In the genomic region with DNA sequence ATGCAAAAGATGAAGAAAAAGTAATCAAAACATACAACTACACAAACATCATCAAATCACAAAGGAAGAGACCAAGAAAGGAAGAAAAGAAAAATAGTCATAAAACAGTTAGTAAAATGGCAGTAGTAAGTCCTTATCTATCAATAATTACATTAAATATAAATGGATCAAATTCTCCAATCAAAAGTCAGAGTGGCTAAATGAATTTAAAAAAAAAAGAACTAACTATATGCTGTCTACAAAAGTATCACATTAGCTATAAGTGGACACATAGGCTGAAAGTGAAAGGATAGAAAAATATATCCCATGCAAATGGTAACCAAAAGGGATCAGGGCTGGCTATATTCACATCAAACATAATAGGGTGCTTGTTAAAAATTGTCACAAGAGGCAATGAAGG, we compare ENCODE assay signal across 11 cellular contexts.
"Had no signal": no experiment of that assay in that cellular context is flagged by ENCODE, and none has a peak within 500 bp of the region (broad histone marks: within the 10 kb centered on the region; RNA-seq: fewer than 3 reads in every experiment).

No MANE protein-coding gene starts in this region.

- H3K4me2 ChIP-seq: GM23338 had no signal

- FAIRE-seq: H1, H54 had no signal

- H3K9me3 ChIP-seq: HAP-1 had no signal

- ATAC-seq: GM23338, HCT116 had no signal

- H3K4me1 ChIP-seq: HAP-1 had no signal

- DNase-seq: GM23248, GOT3, H7, H9, HCEC 1CT, HFFc6 had no signal

- H3K27ac ChIP-seq: GM23248 had no signal

- H2AFZ ChIP-seq: GM23248, GM23338 had no signal

- H3K4me3 ChIP-seq: GM23248, GM23338, HAP-1 had no signal

- H3K9ac ChIP-seq: GM23248 had no signal

- H3K36me3 ChIP-seq: HAP-1 had no signal
